Comparison of ENCODE assay signal across 1 cellular context in genomic region chr4:129145222-129145730, GRCh38.
TF ChIP-seq lines count a peak whose summit lies in the region.

No MANE protein-coding gene starts in this region.

TF ChIP-seq in HepG2, 621 proteins besides CTCF, POLR2A, EP300 and RAD21:
- TF ChIP-seq RFXAP (CRISPR knock-in tag; IDR thresholded peaks at IDR 0.05; ENCODE audit: borderline replicate concordance), result no peak
- no peak for TF ChIP-seq SALL2 (CRISPR knock-in tag; IDR thresholded peaks at IDR 0.05)
- no peak for TF ChIP-seq PRMT3 (CRISPR knock-in tag; IDR thresholded peaks at IDR 0.05; ENCODE audit: borderline replicate concordance, low read depth)
- TF ChIP-seq ZBTB34 (CRISPR knock-in tag; IDR thresholded peaks at IDR 0.05), result no peak
- TF ChIP-seq SRSF9 (IDR thresholded peaks at IDR 0.05; ENCODE audit: borderline replicate concordance, insufficient read depth, low read depth, low read length, poor library complexity, severe bottlenecking), result no peak
- TF ChIP-seq ZSCAN20 (CRISPR knock-in tag; IDR thresholded peaks at IDR 0.05; ENCODE audit: borderline replicate concordance), result no peak
- no peak for TF ChIP-seq ZFYVE20 (CRISPR knock-in tag; IDR thresholded peaks at IDR 0.05; ENCODE audit: borderline replicate concordance, low read depth)
